In genomic region chr20:43293068-43293786, GRCh38 we compare ENCODE assay signal across 2 cellular contexts.
TF ChIP-seq lines count a peak whose summit lies in the region.

No MANE protein-coding gene starts in this region.

TF ChIP-seq in HepG2, 621 proteins besides CTCF, POLR2A, EP300 and RAD21:
- TF ChIP-seq, protein P1, sequence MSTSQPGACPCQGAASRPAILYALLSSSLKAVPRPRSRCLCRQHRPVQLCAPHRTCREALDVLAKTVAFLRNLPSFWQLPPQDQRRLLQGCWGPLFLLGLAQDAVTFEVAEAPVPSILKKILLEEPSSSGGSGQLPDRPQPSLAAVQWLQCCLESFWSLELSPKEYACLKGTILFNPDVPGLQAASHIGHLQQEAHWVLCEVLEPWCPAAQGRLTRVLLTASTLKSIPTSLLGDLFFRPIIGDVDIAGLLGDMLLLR (CRISPR knock-in tag; IDR thresholded peaks at IDR 0.05), result 0 out of 2 replicates have a peak, but pooled peaks have one; percentile 43
- TF ChIP-seq ZNF251 (CRISPR knock-in tag; IDR thresholded peaks at IDR 0.05) (0 out of 2 replicates have a peak, but pooled peaks have one; percentile 19), ZMYM3 (CRISPR knock-in tag; IDR thresholded peaks at IDR 0.05) (no peak), MNT (IDR thresholded peaks at IDR 0.05) (peak; percentile 99)
- TF ChIP-seq, protein P2, sequence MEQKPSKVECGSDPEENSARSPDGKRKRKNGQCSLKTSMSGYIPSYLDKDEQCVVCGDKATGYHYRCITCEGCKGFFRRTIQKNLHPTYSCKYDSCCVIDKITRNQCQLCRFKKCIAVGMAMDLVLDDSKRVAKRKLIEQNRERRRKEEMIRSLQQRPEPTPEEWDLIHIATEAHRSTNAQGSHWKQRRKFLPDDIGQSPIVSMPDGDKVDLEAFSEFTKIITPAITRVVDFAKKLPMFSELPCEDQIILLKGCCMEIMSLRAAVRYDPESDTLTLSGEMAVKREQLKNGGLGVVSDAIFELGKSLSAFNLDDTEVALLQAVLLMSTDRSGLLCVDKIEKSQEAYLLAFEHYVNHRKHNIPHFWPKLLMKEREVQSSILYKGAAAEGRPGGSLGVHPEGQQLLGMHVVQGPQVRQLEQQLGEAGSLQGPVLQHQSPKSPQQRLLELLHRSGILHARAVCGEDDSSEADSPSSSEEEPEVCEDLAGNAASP (CRISPR knock-in tag; IDR thresholded peaks at IDR 0.05; ENCODE audit: borderline replicate concordance), result no peak

TF ChIP-seq in H1, 55 proteins besides CTCF, POLR2A, EP300 and RAD21:
- TF ChIP-seq POLR2AphosphoS5 (IDR thresholded peaks at IDR 0.05; ENCODE audit: low read depth, low read length) (no peak), PHF8 (conservative IDR thresholded peaks at IDR 0.05; ENCODE audit: low read depth, low read length) (no peak), SP2 (IDR thresholded peaks at IDR 0.05; ENCODE audit: low read length) (no peak), CBX5 (IDR thresholded peaks at IDR 0.05; ENCODE audit: low read depth, low read length) (no peak), HDAC6 (IDR thresholded peaks at IDR 0.05; ENCODE audit: low read depth, low read length) (no peak), BRCA1 (IDR thresholded peaks at IDR 0.05; ENCODE audit: low read depth, low read length) (no peak), CBX8 (IDR thresholded peaks at IDR 0.05; ENCODE audit: borderline replicate concordance, low read depth, low read length) (no peak), SUZ12 (IDR thresholded peaks at IDR 0.05; ENCODE audit: low read length) (no peak), GABPA (IDR thresholded peaks at IDR 0.05; ENCODE audit: borderline replicate concordance, insufficient read depth, low read length) (no peak), YY1 (IDR thresholded peaks at IDR 0.05; ENCODE audit: low read depth, low read length) (no peak), CHD1 (IDR thresholded peaks at IDR 0.05; ENCODE audit: low read depth, low read length) (no peak), FOSL1 (IDR thresholded peaks at IDR 0.05; ENCODE audit: insufficient read depth, low read depth, low read length) (no peak), KDM5A (IDR thresholded peaks at IDR 0.05; ENCODE audit: low read length) (no peak), CEBPB (IDR thresholded peaks at IDR 0.05; ENCODE audit: low read depth, low read length) (no peak), RNF2 (IDR thresholded peaks at IDR 0.05; ENCODE audit: borderline replicate concordance, low read depth, low read length, missing control alignments, poor library complexity, severe bottlenecking) (no peak), SIRT6 (IDR thresholded peaks at IDR 0.05; ENCODE audit: low read length) (no peak)
